ENCODE assay signal across 1 cellular context in the genomic region with DNA sequence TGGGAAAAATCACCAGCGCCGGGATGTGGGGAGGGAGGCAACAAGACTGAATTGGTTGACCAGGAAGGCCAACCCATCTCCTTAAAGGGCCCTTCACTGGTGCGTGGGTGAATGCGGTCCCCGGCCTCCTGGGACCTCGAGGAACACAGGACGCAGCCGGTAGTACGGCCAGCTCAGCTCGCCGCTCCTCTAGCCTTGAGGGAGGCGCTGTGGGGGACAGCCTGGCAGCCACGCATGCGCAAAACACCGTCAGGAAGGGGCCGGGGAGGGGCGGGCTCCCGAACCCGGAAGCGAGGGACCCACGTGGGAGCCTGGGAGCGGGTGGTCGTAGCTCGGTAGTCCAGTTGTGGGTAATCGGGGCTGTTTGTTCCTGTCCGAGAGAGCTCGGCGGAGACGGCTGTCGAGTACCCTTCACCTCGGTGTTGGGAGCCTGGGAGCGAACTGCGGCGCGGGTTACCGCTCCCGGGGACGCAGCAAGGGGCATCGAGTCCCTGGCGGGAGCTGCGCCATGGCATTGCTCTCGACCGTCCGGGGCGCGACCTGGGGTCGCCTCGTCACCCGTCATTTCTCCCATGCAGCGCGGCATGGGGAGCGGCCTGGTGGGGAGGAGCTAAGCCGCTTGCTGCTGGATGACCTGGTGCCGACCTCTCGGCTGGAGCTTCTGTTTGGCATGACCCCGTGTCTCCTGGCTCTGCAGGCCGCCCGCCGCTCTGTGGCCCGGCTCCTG.
TF ChIP-seq lines count a peak whose summit lies in the region.

MRM1 (plus strand) TSS at position 281 of the 727 bp plus-strand sequence; CDS start at position 509, 228 bp downstream.

TF ChIP-seq in HepG2, 621 proteins besides CTCF, POLR2A, EP300 and RAD21 (continued from another document and continues in another):
- TF ChIP-seq PRDM15 (CRISPR knock-in tag; IDR thresholded peaks at IDR 0.05) (peak; percentile 26; the same call in 1 of the 2 replicates), CC2D1A (CRISPR knock-in tag; IDR thresholded peaks at IDR 0.05) (peak; percentile 78; the same call in 1 of the 2 replicates), PHF8 (CRISPR knock-in tag; IDR thresholded peaks at IDR 0.05) (peak; percentile 85), ZNF12 (CRISPR knock-in tag; IDR thresholded peaks at IDR 0.05) (no peak), PHF5A (CRISPR knock-in tag; IDR thresholded peaks at IDR 0.05; ENCODE audit: low read depth, unreplicated experiment) (peak; percentile 41), SAP130 (CRISPR knock-in tag; IDR thresholded peaks at IDR 0.05; ENCODE audit: low read depth) (peak; percentile 98), ZNF343 (CRISPR knock-in tag; IDR thresholded peaks at IDR 0.05) (peak; percentile 49; the same call in 1 of the 2 replicates), FOXA1 (IDR thresholded peaks at IDR 0.05) (no peak), FOXA1 (CRISPR knock-in tag; IDR thresholded peaks at IDR 0.05) (peak; percentile 5; the same call in 1 of the 2 replicates), SNRNP70 (IDR thresholded peaks at IDR 0.05; ENCODE audit: low read depth, low read length) (no peak), ZSCAN30 (CRISPR knock-in tag; IDR thresholded peaks at IDR 0.05) (peak; percentile 86; the same call in 1 of the 2 replicates), KDM5A (IDR thresholded peaks at IDR 0.05; ENCODE audit: borderline replicate concordance, low read length) (peak; percentile 27; the same call in 1 of the 2 replicates), ZNF138 (CRISPR knock-in tag; IDR thresholded peaks at IDR 0.05; ENCODE audit: low read depth) (peak; percentile 81), CREM (IDR thresholded peaks at IDR 0.05) (peak; percentile 37; the same call in 1 of the 2 replicates), CREM (CRISPR knock-in tag; IDR thresholded peaks at IDR 0.05) (no peak), GFI1 (CRISPR knock-in tag; IDR thresholded peaks at IDR 0.05; ENCODE audit: borderline replicate concordance) (peak; percentile 75), MAF1 (CRISPR knock-in tag; IDR thresholded peaks at IDR 0.05; ENCODE audit: borderline replicate concordance) (peak; percentile 71; the same call in 1 of the 2 replicates), RBM39 (IDR thresholded peaks at IDR 0.05; ENCODE audit: low read depth, low read length, poor library complexity, severe bottlenecking) (peak; percentile 80), ZNF761 (CRISPR knock-in tag; conservative IDR thresholded peaks at IDR 0.05) (0 out of 2 replicates have a peak, but pooled peaks have one; percentile 67), TBX2 (CRISPR knock-in tag; IDR thresholded peaks at IDR 0.05; ENCODE audit: borderline replicate concordance) (peak; percentile 64), ZNF878 (CRISPR knock-in tag; IDR thresholded peaks at IDR 0.05) (peak; percentile 93), ZNF34 (CRISPR knock-in tag; IDR thresholded peaks at IDR 0.05; ENCODE audit: borderline replicate concordance) (no peak), ZNF724P (CRISPR knock-in tag; IDR thresholded peaks at IDR 0.05; ENCODE audit: borderline replicate concordance) (peak; percentile 34; the same call in 1 of the 2 replicates), MTERF4 (CRISPR knock-in tag; IDR thresholded peaks at IDR 0.05) (no peak), ZFP36L2 (CRISPR knock-in tag; IDR thresholded peaks at IDR 0.05) (no peak), TAF1 (CRISPR knock-in tag; IDR thresholded peaks at IDR 0.05) (peak; percentile 72), SP5 (CRISPR knock-in tag; IDR thresholded peaks at IDR 0.05; ENCODE audit: borderline replicate concordance, low read depth) (no peak), KDM3A (CRISPR knock-in tag; IDR thresholded peaks at IDR 0.05; ENCODE audit: low read depth) (peak; percentile 22; the same call in 1 of the 2 replicates), ZSCAN21 (CRISPR knock-in tag; IDR thresholded peaks at IDR 0.05; ENCODE audit: borderline replicate concordance) (peak; percentile 13; the same call in 1 of the 2 replicates), HNRNPL (IDR thresholded peaks at IDR 0.05; ENCODE audit: low read depth, low read length) (0 out of 2 replicates have a peak, but pooled peaks have one; percentile 18), HNRNPLL (IDR thresholded peaks at IDR 0.05; ENCODE audit: low read depth, low read length, poor library complexity, severe bottlenecking) (peak; percentile 18), ZNF431 (CRISPR knock-in tag; IDR thresholded peaks at IDR 0.05; ENCODE audit: borderline replicate concordance, low read depth) (peak; percentile 53; the same call in 1 of the 2 replicates), ZNF17 (CRISPR knock-in tag; IDR thresholded peaks at IDR 0.05) (peak; percentile 77; the same call in 1 of the 2 replicates), ZNF331 (CRISPR knock-in tag; IDR thresholded peaks at IDR 0.05) (peak; percentile 29; the same call in 1 of the 2 replicates), RFXAP (CRISPR knock-in tag; IDR thresholded peaks at IDR 0.05; ENCODE audit: borderline replicate concordance) (peak; percentile 78; the same call in 1 of the 2 replicates), ZNF773 (CRISPR knock-in tag; IDR thresholded peaks at IDR 0.05; ENCODE audit: borderline replicate concordance) (no peak), KLF6 (CRISPR knock-in tag; IDR thresholded peaks at IDR 0.05) (peak; percentile 82; the same call in 1 of the 2 replicates), SALL1 (CRISPR knock-in tag; IDR thresholded peaks at IDR 0.05) (peak; percentile 71), ZNF547 (CRISPR knock-in tag; IDR thresholded peaks at IDR 0.05) (peak; percentile 56; the same call in 1 of the 2 replicates), ATF7-NPFF (CRISPR knock-in tag; IDR thresholded peaks at IDR 0.05; ENCODE audit: low read depth) (peak; percentile 83; the same call in 1 of the 2 replicates), ZBTB2 (CRISPR knock-in tag; IDR thresholded peaks at IDR 0.05; ENCODE audit: low read depth) (0 out of 2 replicates have a peak, but pooled peaks have one; percentile 28), PATZ1 (CRISPR knock-in tag; IDR thresholded peaks at IDR 0.05) (peak; percentile 75), ZSCAN9 (CRISPR knock-in tag; IDR thresholded peaks at IDR 0.05; ENCODE audit: borderline replicate concordance) (peak; percentile 48; the same call in 1 of the 2 replicates), ZNF775 (CRISPR knock-in tag; IDR thresholded peaks at IDR 0.05; ENCODE audit: borderline replicate concordance) (no peak), ZFAT (CRISPR knock-in tag; conservative IDR thresholded peaks at IDR 0.05) (no peak), ZBTB49 (CRISPR knock-in tag; IDR thresholded peaks at IDR 0.05; ENCODE audit: borderline replicate concordance) (no peak)
- TF ChIP-seq, protein P1, sequence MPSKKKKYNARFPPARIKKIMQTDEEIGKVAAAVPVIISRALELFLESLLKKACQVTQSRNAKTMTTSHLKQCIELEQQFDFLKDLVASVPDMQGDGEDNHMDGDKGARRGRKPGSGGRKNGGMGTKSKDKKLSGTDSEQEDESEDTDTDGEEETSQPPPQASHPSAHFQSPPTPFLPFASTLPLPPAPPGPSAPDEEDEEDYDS (CRISPR knock-in tag; IDR thresholded peaks at IDR 0.05), result peak; percentile 34; the same call in 1 of the 2 replicates
- TF ChIP-seq, protein P2, sequence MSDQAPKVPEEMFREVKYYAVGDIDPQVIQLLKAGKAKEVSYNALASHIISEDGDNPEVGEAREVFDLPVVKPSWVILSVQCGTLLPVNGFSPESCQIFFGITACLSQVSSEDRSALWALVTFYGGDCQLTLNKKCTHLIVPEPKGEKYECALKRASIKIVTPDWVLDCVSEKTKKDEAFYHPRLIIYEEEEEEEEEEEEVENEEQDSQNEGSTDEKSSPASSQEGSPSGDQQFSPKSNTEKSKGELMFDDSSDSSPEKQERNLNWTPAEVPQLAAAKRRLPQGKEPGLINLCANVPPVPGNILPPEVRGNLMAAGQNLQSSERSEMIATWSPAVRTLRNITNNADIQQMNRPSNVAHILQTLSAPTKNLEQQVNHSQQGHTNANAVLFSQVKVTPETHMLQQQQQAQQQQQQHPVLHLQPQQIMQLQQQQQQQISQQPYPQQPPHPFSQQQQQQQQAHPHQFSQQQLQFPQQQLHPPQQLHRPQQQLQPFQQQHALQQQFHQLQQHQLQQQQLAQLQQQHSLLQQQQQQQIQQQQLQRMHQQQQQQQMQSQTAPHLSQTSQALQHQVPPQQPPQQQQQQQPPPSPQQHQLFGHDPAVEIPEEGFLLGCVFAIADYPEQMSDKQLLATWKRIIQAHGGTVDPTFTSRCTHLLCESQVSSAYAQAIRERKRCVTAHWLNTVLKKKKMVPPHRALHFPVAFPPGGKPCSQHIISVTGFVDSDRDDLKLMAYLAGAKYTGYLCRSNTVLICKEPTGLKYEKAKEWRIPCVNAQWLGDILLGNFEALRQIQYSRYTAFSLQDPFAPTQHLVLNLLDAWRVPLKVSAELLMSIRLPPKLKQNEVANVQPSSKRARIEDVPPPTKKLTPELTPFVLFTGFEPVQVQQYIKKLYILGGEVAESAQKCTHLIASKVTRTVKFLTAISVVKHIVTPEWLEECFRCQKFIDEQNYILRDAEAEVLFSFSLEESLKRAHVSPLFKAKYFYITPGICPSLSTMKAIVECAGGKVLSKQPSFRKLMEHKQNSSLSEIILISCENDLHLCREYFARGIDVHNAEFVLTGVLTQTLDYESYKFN (CRISPR knock-in tag; conservative IDR thresholded peaks at IDR 0.05), result peak; percentile 42
- TF ChIP-seq, protein P3, sequence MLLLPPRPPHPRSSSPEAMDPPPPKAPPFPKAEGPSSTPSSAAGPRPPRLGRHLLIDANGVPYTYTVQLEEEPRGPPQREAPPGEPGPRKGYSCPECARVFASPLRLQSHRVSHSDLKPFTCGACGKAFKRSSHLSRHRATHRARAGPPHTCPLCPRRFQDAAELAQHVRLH (CRISPR knock-in tag; IDR thresholded peaks at IDR 0.05; ENCODE audit: borderline replicate concordance, low read depth), result peak; percentile 87
